In the genomic region with DNA sequence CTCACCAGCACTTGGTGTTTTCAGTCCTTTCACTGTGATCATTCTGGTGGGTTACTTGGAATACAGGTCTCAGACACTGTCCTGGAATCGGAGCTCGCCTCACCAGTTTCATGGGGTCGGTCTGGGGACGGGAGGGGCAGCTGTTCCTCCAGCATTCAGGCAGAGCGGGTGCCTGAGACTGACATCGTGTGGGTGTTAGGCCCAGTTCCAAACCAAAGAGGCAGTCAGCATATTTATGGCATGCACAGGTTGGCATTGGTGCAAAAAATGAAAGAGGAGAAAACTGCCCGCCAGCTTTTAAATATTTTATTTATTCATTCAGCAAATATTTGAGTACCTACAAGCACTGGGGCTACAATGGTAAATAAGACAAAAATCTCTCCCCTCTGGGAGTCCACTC, we compare ENCODE assay signal across 1 cellular context.
TF ChIP-seq lines count a peak whose summit lies in the region.

No MANE protein-coding gene starts in this region.

TF ChIP-seq in SK-N-SH, 30 proteins besides CTCF, POLR2A, EP300 and RAD21 (continued from another document):
- TF ChIP-seq USF2 (IDR thresholded peaks at IDR 0.05; ENCODE audit: borderline replicate concordance, low read depth, low read length) (no peak), RXRA (IDR thresholded peaks at IDR 0.05; ENCODE audit: borderline replicate concordance, low read depth) (no peak), TCF12 (IDR thresholded peaks at IDR 0.05) (no peak), MXI1 (IDR thresholded peaks at IDR 0.05; ENCODE audit: low read depth, low read length) (no peak), FOXJ3 (CRISPR knock-in tag; IDR thresholded peaks at IDR 0.05) (no peak), CHD2 (IDR thresholded peaks at IDR 0.05; ENCODE audit: low read length, partially characterized antibody) (no peak), GABPA (IDR thresholded peaks at IDR 0.05; ENCODE audit: low read depth) (no peak), YY1 (IDR thresholded peaks at IDR 0.05; ENCODE audit: low read depth) (no peak), NFIC (IDR thresholded peaks at IDR 0.05; ENCODE audit: borderline replicate concordance) (no peak)
- TF ChIP-seq, protein P1, sequence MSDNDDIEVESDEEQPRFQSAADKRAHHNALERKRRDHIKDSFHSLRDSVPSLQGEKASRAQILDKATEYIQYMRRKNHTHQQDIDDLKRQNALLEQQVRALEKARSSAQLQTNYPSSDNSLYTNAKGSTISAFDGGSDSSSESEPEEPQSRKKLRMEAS (IDR thresholded peaks at IDR 0.05; ENCODE audit: low read depth) = no peak
